20 cellular contexts compared by ENCODE assay signal in genomic region chr14:75460402-75460801, GRCh38. TPM values are rescaled to one million over a fixed set of nuclear protein-coding genes. Genes with fewer than 3 reads are reported as not detected.
DNase-seq lines count a peak whose midpoint lies in the region; ATAC-seq and TF ChIP-seq lines count a peak whose summit lies in the region.
"Had no signal": no experiment of that assay in that cellular context is flagged by ENCODE, and none has a peak within 500 bp of the region (broad histone marks: within the 10 kb centered on the region; RNA-seq: fewer than 3 reads in every experiment).

No MANE protein-coding gene starts in this region.

- no peak for DNase-seq in right atrium auricular region (ENCODE audit: low spot score)
- DNase-seq in right cardiac atrium = no peak
- DNase-seq in body of pancreas = no peak
- DNase-seq in psoas muscle = no peak
- no peak for DNase-seq in transverse colon
- DNase-seq in mesendoderm = no peak
- no peak for DNase-seq in amygdala (lab: John Stamatoyannopoulos, UW)
- no peak for DNase-seq in SW 1271 (lab: John Stamatoyannopoulos, UW)
- DNase-seq: 8988T; BE2C; CD8-positive, alpha-beta T cell; DND-41; HCEC 1CT; NCI-H1436; NCI-H2029; NCI-H2171; NCI-H510A treated with DMSO at 0.1 percent for 48 hours; Peyer's patch; SHP77 had no signal

- H4K8ac ChIP-seq in mesendoderm (ENCODE audit: low read depth, low read length) = no peak overlapping the region

- H3K27me3 ChIP-seq in right atrium auricular region (no peaks in the 10 kb centered on the region), right cardiac atrium (ENCODE audit: control insufficient read depth, insufficient read depth) (no peaks in the 10 kb centered on the region), body of pancreas (no peaks in the 10 kb centered on the region), psoas muscle (ENCODE audit: insufficient read depth in 3 of 3, low read length in 2 of 3) (no peaks in the 10 kb centered on the region), transverse colon (no peaks in the 10 kb centered on the region), mesendoderm (ENCODE audit: insufficient read depth, low read length, poor library complexity) (no peaks in the 10 kb centered on the region)
- H3K27me3 ChIP-seq: BE2C, Peyer's patch had no signal

- no peak overlapping the region for H3K56ac ChIP-seq in mesendoderm (ENCODE audit: low read length)

- TF ChIP-seq POLR2A in body of pancreas (IDR thresholded peaks at IDR 0.05) (no peak), transverse colon (IDR thresholded peaks at IDR 0.05) (no peak)

- peaks cover 17% of the 10 kb centered on the region for H3K79me2 ChIP-seq in mesendoderm (ENCODE audit: control insufficient read depth, insufficient read depth, low read length)

- no peak for TF ChIP-seq EP300 in transverse colon (IDR thresholded peaks at IDR 0.05; ENCODE audit: low read depth)

- in situ Hi-C loops in transverse colon (cut with MboI; ENCODE audit: low pct_ligation_motif_present in 1 of 4, low pct_unique_long_range_greater_than_20kb in 1 of 4, low sequenced_read_pairs in 3 of 4) = no loop called here

- H3K4me3 ChIP-seq in right atrium auricular region (no peak overlapping the region), right cardiac atrium (ENCODE audit: low read length) (no peak overlapping the region), body of pancreas (no peak overlapping the region), psoas muscle (no peak overlapping the region), transverse colon (no peak overlapping the region), mesendoderm (ENCODE audit: low read length) (no peak overlapping the region)
- H3K4me3 ChIP-seq: K562, Peyer's patch had no signal

- no peak for TF ChIP-seq CTCF in right atrium auricular region (IDR thresholded peaks at IDR 0.05)
- TF ChIP-seq CTCF in body of pancreas (IDR thresholded peaks at IDR 0.05) = no peak
- no peak for TF ChIP-seq CTCF in psoas muscle (IDR thresholded peaks at IDR 0.05)
- no peak for TF ChIP-seq CTCF in transverse colon (IDR thresholded peaks at IDR 0.05)

- H2AK5ac ChIP-seq in mesendoderm (ENCODE audit: low read length) = no peak overlapping the region

- H3K79me1 ChIP-seq in mesendoderm (ENCODE audit: low read length) = peaks cover 31% of the 10 kb centered on the region

- H3K36me3 ChIP-seq in right atrium auricular region = peaks cover 26% of the 10 kb centered on the region
- no peaks in the 10 kb centered on the region for H3K36me3 ChIP-seq in body of pancreas (replicated peaks in 1 of 2; ENCODE audit: insufficient read depth in 1 of 2, low read depth in 2 of 2)
- H3K36me3 ChIP-seq in psoas muscle (ENCODE audit: insufficient read depth in 1 of 2, low read depth in 1 of 2) = peaks cover 6 to 55% of the 10 kb centered on the region in 2 donors
- H3K36me3 ChIP-seq in transverse colon = peaks cover 0 to 7% (median 2%) of the 10 kb centered on the region in 4 donors
- peaks cover 15% of the 10 kb centered on the region for H3K36me3 ChIP-seq in mesendoderm (ENCODE audit: control insufficient read depth, insufficient read depth, low read length)
- H3K36me3 ChIP-seq: BE2C had no signal

- no peak for ATAC-seq in right cardiac atrium
- ATAC-seq in body of pancreas = no peak
- ATAC-seq in psoas muscle = no peak
- ATAC-seq: CD8-positive, alpha-beta T cell; K562 had no signal

- H3K23ac ChIP-seq in mesendoderm (ENCODE audit: low read length) = no peak overlapping the region

- H3K9ac ChIP-seq in mesendoderm (ENCODE audit: low read length) = no peak overlapping the region

- no peak overlapping the region for H3K18ac ChIP-seq in mesendoderm (ENCODE audit: low read length)

- 87% methylated on average over 6 of the region's 6 CpGs for WGBS in right cardiac atrium
- WGBS in body of pancreas, 2 donors = 79 to 86% methylated on average over 6 of the region's 6 CpGs
- 80 to 91% (median 89%) methylated on average over 6 of the region's 6 CpGs for WGBS in psoas muscle, 3 donors
- WGBS in transverse colon (ENCODE audit: low coverage in 1 of 2), 2 donors = 86 to 89% methylated on average over 1 to 6 of the region's 6 CpGs
- no CpG with 5 or more reads among the region's 6 CpGs for WGBS in mesendoderm (ENCODE audit: extremely low coverage, insufficient coverage, low lambda C conversion rate)

- no peak overlapping the region for H3K4ac ChIP-seq in mesendoderm (ENCODE audit: low read depth, low read length)

- H3K9me3 ChIP-seq in right atrium auricular region (no peaks in the 10 kb centered on the region), right cardiac atrium (ENCODE audit: control insufficient read depth, low read length) (no peaks in the 10 kb centered on the region), body of pancreas (no peaks in the 10 kb centered on the region), psoas muscle (no peaks in the 10 kb centered on the region), transverse colon (no peaks in the 10 kb centered on the region)
- H3K9me3 ChIP-seq: BE2C, Peyer's patch had no signal

- no peak overlapping the region for H2BK15ac ChIP-seq in mesendoderm (replicated peaks; ENCODE audit: low read depth)

- H2BK120ac ChIP-seq in mesendoderm (ENCODE audit: low read depth, low read length) = no peak overlapping the region

- intact Hi-C loops in right cardiac atrium (cut with DNase I) = loop anchor here in 1 of 4 donors (10.0 kb wide), 1 partner anchor 46 kb away; no protein-coding TSS in a partner anchor
- intact Hi-C loops in body of pancreas (cut with DNase I) = no loop called here
- intact Hi-C loops in psoas muscle (cut with DNase I) = no loop called here
- intact Hi-C loops in transverse colon (cut with DNase I; ENCODE audit: low total_unique reads) = no loop called here

- no peak overlapping the region for H3K4me2 ChIP-seq in mesendoderm (ENCODE audit: low read length)

- no peak overlapping the region for H4K5ac ChIP-seq in mesendoderm (ENCODE audit: low read length)

- H3K4me1 ChIP-seq in right atrium auricular region (peaks cover 0 to 65% of the 10 kb centered on the region in 2 donors), right cardiac atrium (ENCODE audit: control insufficient read depth, insufficient read depth, low read length) (peaks cover 19% of the 10 kb centered on the region), body of pancreas (peaks cover 60% of the 10 kb centered on the region), psoas muscle (peaks cover 57% of the 10 kb centered on the region), transverse colon (peaks cover 17 to 52% (median 26%) of the 10 kb centered on the region in 4 donors), mesendoderm (ENCODE audit: control insufficient read depth, low read depth, low read length) (no peaks in the 10 kb centered on the region)
- H3K4me1 ChIP-seq: BE2C had no signal

- H3K27ac ChIP-seq in right atrium auricular region (peak overlapping the region; percentile 67 to 77), right cardiac atrium (ENCODE audit: low read length) (no peak overlapping the region), body of pancreas (peak overlapping the region; percentile 87 to 97 (median 92)), psoas muscle (peak overlapping the region; percentile 81), transverse colon (peak overlapping the region in 3 of 4 donors; percentile 12 to 75 (median 14)), mesendoderm (ENCODE audit: low read depth, low read length) (no peak overlapping the region)

- H2BK5ac ChIP-seq in mesendoderm (ENCODE audit: low read length) = no peak overlapping the region

RNA-seq across cellular contexts. Expression of gene JDP2, which starts 32.6 kb away (rescaled TPM):
- total RNA-seq in right atrium auricular region = 10 to 100 TPM; 46.1 to 67.4 TPM
- total RNA-seq in right cardiac atrium = 10 to 100 TPM; 28.3 to 42.2 (median 39.4) TPM
- 39.2 TPM for polyA plus RNA-seq in right cardiac atrium
- total RNA-seq in body of pancreas = 10 to 100 TPM; 16.8 to 17.9 TPM
- 10 to 100 TPM; 11.0 to 49.6 (median 30.8) TPM for total RNA-seq in psoas muscle
- 10 to 100 TPM; 13.2 to 73.2 (median 49.9) TPM for polyA plus RNA-seq in psoas muscle
- total RNA-seq in transverse colon = 100 to 1,000 TPM in 1 of 4 donors, 10 to 100 TPM in 3; 49.2 to 108 (median 57.8) TPM
- polyA plus RNA-seq in mesendoderm (2013, experiment 1 of 2) = 27.4 TPM
- 28.8 TPM for polyA plus RNA-seq in mesendoderm (2013, experiment 2 of 2)
- total RNA-seq: CD8-positive, alpha-beta T cell had no signal

Comparison
In these comparisons a context has a peak if more than half of its experiments do, and no peak if none do; other contexts are left out.
1. H3K27ac ChIP-seq: peak in right atrium auricular region (2 of 2), body of pancreas (4 of 4), psoas muscle (single experiment) and transverse colon (3 of 4); none in right cardiac atrium (single experiment) and mesendoderm (single experiment).